Comparison of ENCODE assay signal across 24 cellular contexts in genomic region chr4:133775881-133776280, GRCh38.
DNase-seq lines count a peak whose midpoint lies in the region; ATAC-seq and TF ChIP-seq lines count a peak whose summit lies in the region.
"Had no signal": no experiment of that assay in that cellular context is flagged by ENCODE, and none has a peak within 500 bp of the region (broad histone marks: within the 10 kb centered on the region; RNA-seq: fewer than 3 reads in every experiment).

No MANE protein-coding gene starts in this region.

- no peak overlapping the region for H3K4me3 ChIP-seq in GM23248
- H3K4me3 ChIP-seq in RWPE2 (ENCODE audit: severe bottlenecking): no peak overlapping the region
- no peak overlapping the region for H3K4me3 ChIP-seq in epithelial cell of esophagus (ENCODE audit: low read length)
- no peak overlapping the region for H3K4me3 ChIP-seq in left lung
- H3K4me3 ChIP-seq: lower lobe of right lung, PC-9, SJCRH30, spleen, stomach, upper lobe of left lung had no signal

- no peaks in the 10 kb centered on the region for H3K4me1 Mint-ChIP-seq in stimulated activated effector memory CD8-positive, alpha-beta T cell treated with anti-CD3 and anti-CD28 coated beads, Interleukin-12 subunit alpha, Interleukin-12 subunit beta, amount 100 ng/mL, for 72 hours
- H3K4me1 Mint-ChIP-seq: CD8-positive, alpha-beta memory T cell; central memory CD8-positive, alpha-beta T cell; IgD-negative memory B cell had no signal

- no peak overlapping the region for H3K9ac ChIP-seq in GM23248

- no peak overlapping the region for H3K4me2 ChIP-seq in GM23248 (ENCODE audit: unreplicated experiment)
- H3K4me2 ChIP-seq: PC-9 had no signal

- no peaks in the 10 kb centered on the region for H3K36me3 ChIP-seq in GM23248 (ENCODE audit: low read depth)
- H3K36me3 ChIP-seq in RWPE2 (ENCODE audit: low read depth): no peaks in the 10 kb centered on the region
- H3K36me3 ChIP-seq in left lung: no peaks in the 10 kb centered on the region
- H3K36me3 ChIP-seq: lower lobe of right lung, neutrophil, SJCRH30, spleen, stomach, upper lobe of left lung had no signal

- no peaks in the 10 kb centered on the region for H3K36me3 Mint-ChIP-seq in stimulated activated effector memory CD8-positive, alpha-beta T cell treated with anti-CD3 and anti-CD28 coated beads, Interleukin-12 subunit alpha, Interleukin-12 subunit beta, amount 100 ng/mL, for 72 hours
- H3K36me3 Mint-ChIP-seq: CD8-positive, alpha-beta memory T cell; IgD-negative memory B cell had no signal

- no peak overlapping the region for H3K4me3 Mint-ChIP-seq in stimulated activated effector memory CD8-positive, alpha-beta T cell treated with anti-CD3 and anti-CD28 coated beads, Interleukin-12 subunit alpha, Interleukin-12 subunit beta, amount 100 ng/mL, for 72 hours
- H3K4me3 Mint-ChIP-seq: CD8-positive, alpha-beta memory T cell; central memory CD8-positive, alpha-beta T cell; IgD-negative memory B cell had no signal

- H2AFZ ChIP-seq in GM23248: no peak overlapping the region
- H2AFZ ChIP-seq: PC-9 had no signal

- no peaks in the 10 kb centered on the region for H4K20me1 ChIP-seq in GM23248 (ENCODE audit: insufficient read depth)

- no peaks in the 10 kb centered on the region for H3K9me2 ChIP-seq in GM23248 (ENCODE audit: insufficient read depth)

- H3K9me3 Mint-ChIP-seq in stimulated activated effector memory CD8-positive, alpha-beta T cell treated with anti-CD3 and anti-CD28 coated beads, Interleukin-12 subunit alpha, Interleukin-12 subunit beta, amount 100 ng/mL, for 72 hours: peaks cover 14% of the 10 kb centered on the region

- H3K4me1 ChIP-seq in GM23248 (ENCODE audit: insufficient read depth) (no peaks in the 10 kb centered on the region), RWPE2 (ENCODE audit: insufficient read depth, poor library complexity, severe bottlenecking) (no peaks in the 10 kb centered on the region), left lung (no peaks in the 10 kb centered on the region)
- H3K4me1 ChIP-seq: lower lobe of right lung, SJCRH30, spleen, stomach, upper lobe of left lung had no signal

- TF ChIP-seq CTCF in RWPE2 (IDR thresholded peaks at IDR 0.05; ENCODE audit: poor library complexity, severe bottlenecking) (no peak), epithelial cell of esophagus (IDR thresholded peaks at IDR 0.05; ENCODE audit: insufficient read depth, low read depth, low read length, missing control alignments) (no peak), left lung (IDR thresholded peaks at IDR 0.05) (no peak)

- H3K27me3 ChIP-seq in GM23248 (replicated peaks; ENCODE audit: insufficient read depth) (no peaks in the 10 kb centered on the region), RWPE2 (ENCODE audit: insufficient read depth, poor library complexity, severe bottlenecking) (no peaks in the 10 kb centered on the region), left lung (no peaks in the 10 kb centered on the region)
- H3K27me3 ChIP-seq: neutrophil, SJCRH30, spleen, stomach, upper lobe of left lung had no signal

- in situ Hi-C loops in GM23248 (cut with MboI): no loop called here

- H3K79me2 ChIP-seq in GM23248 (ENCODE audit: insufficient read depth): no peaks in the 10 kb centered on the region

- no peaks in the 10 kb centered on the region for H3F3A ChIP-seq in GM23248 (ENCODE audit: insufficient read depth)

- ATAC-seq in RWPE2 (ENCODE audit: low read depth): peak; percentile 69
- ATAC-seq in left lung: no peak
- no peak for ATAC-seq in stimulated activated effector memory CD8-positive, alpha-beta T cell treated with anti-CD3 and anti-CD28 coated beads, Interleukin-12 subunit alpha, Interleukin-12 subunit beta, amount 100 ng/mL, for 72 hours
- ATAC-seq: lower lobe of right lung had no signal

- no peak overlapping the region for H3K27ac Mint-ChIP-seq in stimulated activated effector memory CD8-positive, alpha-beta T cell treated with anti-CD3 and anti-CD28 coated beads, Interleukin-12 subunit alpha, Interleukin-12 subunit beta, amount 100 ng/mL, for 72 hours
- H3K27ac Mint-ChIP-seq: CD8-positive, alpha-beta memory T cell; IgD-negative memory B cell had no signal

- DNase-seq in GM23248 (peak; percentile 42), RWPE2 (ENCODE audit: low spot score) (no peak), epithelial cell of esophagus (ENCODE audit: low read depth) (peak; percentile 85), renal cortical epithelial cell (ENCODE audit: low read depth) (peak; percentile 18), SKM-1 treated with dmso at 0.1 percent for 144 hours (lab: John Stamatoyannopoulos, UW; ENCODE audit: unreplicated experiment) (no peak), left lung (no peak)
- no peak for DNase-seq in activated CD4-positive, alpha-beta T cell treated with anti-CD3 and anti-CD28 coated beads, Interleukin-2, amount 50 U/mL, for 1 hour
- no peak for DNase-seq in stimulated activated effector memory CD8-positive, alpha-beta T cell treated with anti-CD3 and anti-CD28 coated beads, Interleukin-12 subunit alpha, Interleukin-12 subunit beta, amount 100 ng/mL, for 72 hours (ENCODE audit: low spot score in 2 of 2)
- DNase-seq: activated CD8-positive, alpha-beta memory T cell treated with anti-CD3 and anti-CD28 coated beads, Interleukin-2, amount 50 U/mL, for 4 hours; CD8-positive, alpha-beta memory T cell; effector memory CD4-positive, alpha-beta T cell; lower lobe of right lung; NCI-H146; NCI-H82; PC-9; SJCRH30; spleen; stimulated activated CD4-positive, alpha-beta T cell treated with anti-CD3 and anti-CD28 coated beads, Interleukin-4, amount 100 ng/mL, for 24 hours; stomach; upper lobe of left lung had no signal

- no peak overlapping the region for H3K27ac ChIP-seq in GM23248
- no peak overlapping the region for H3K27ac ChIP-seq in RWPE2 (ENCODE audit: poor library complexity, severe bottlenecking)
- no peak overlapping the region for H3K27ac ChIP-seq in left lung
- H3K27ac ChIP-seq: lower lobe of right lung, neutrophil, PC-9, SJCRH30, spleen, stomach, upper lobe of left lung, VCaP had no signal

- H3K9me3 ChIP-seq in GM23248 (ENCODE audit: low read depth) (no peaks in the 10 kb centered on the region), RWPE2 (ENCODE audit: severe bottlenecking) (no peaks in the 10 kb centered on the region), left lung (peaks cover 0 to 9% of the 10 kb centered on the region in 2 donors)
- H3K9me3 ChIP-seq: lower lobe of right lung, neutrophil, SJCRH30, upper lobe of left lung had no signal

- intact Hi-C loops in left lung (cut with DNase I): no loop called here

Comparison
In these comparisons a context has a peak if more than half of its experiments do, and no peak if none do; other contexts are left out.
1. DNase-seq: peak in GM23248 (single experiment), epithelial cell of esophagus (single experiment) and renal cortical epithelial cell (single experiment); none in RWPE2 (single experiment), SKM-1 treated with dmso at 0.1 percent for 144 hours (single experiment), left lung (0 of 2), activated CD4-positive, alpha-beta T cell treated with anti-CD3 and anti-CD28 coated beads, Interleukin-2, amount 50 U/mL, for 1 hour (single experiment) and stimulated activated effector memory CD8-positive, alpha-beta T cell treated with anti-CD3 and anti-CD28 coated beads, Interleukin-12 subunit alpha, Interleukin-12 subunit beta, amount 100 ng/mL, for 72 hours (0 of 2).